8 cellular contexts compared by ENCODE assay signal in the genomic region with DNA sequence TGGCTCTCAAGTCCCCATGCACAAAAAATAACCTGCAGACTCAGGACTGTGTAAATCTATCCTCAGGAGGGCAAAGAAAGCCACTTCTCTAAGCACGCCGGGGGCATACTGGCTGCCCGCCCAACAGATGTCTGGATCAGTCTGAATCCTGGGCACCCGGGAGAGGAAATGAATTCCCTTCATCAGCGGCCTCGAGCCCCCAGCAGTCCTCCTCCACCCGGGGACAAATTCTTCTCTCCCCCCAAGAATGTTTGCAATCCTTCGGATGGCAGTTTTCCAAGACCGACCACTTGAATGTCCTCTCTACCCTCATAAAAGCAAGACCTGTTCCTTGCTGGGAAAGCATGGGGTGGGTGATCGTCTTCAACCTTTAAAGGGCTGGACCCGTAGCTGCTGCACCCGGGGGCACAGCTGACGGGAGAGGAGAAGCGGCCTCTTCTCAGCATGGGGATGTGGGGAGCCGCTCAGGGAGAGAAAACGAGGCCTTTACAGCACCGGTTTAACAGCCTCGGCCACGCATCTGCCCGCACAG. TPM values are rescaled to one million over a fixed set of nuclear protein-coding genes. Genes with fewer than 3 reads are reported as not detected.
DNase-seq lines count a peak whose midpoint lies in the region; ATAC-seq, FAIRE-seq and TF ChIP-seq lines count a peak whose summit lies in the region.

No MANE protein-coding gene starts in this region.

- H3K9me2 ChIP-seq in OCI-LY7 (ENCODE audit: insufficient read depth, low read length) = no peaks in the 10 kb centered on the region

- no peaks in the 10 kb centered on the region for H3K27me3 ChIP-seq in heart left ventricle

- H3K9me3 ChIP-seq in heart left ventricle (no peaks in the 10 kb centered on the region), OCI-LY7 (ENCODE audit: low read length) (no peaks in the 10 kb centered on the region)

- H2AFZ ChIP-seq in OCI-LY7 (ENCODE audit: low read length) = peak overlapping the region; percentile 53

- no peaks in the 10 kb centered on the region for H3K36me3 Mint-ChIP-seq in progenitor cell of endocrine pancreas (ENCODE audit: insufficient read depth)

- H3K27me3 Mint-ChIP-seq in progenitor cell of endocrine pancreas = peaks cover 56% of the 10 kb centered on the region

- H3K79me2 ChIP-seq in OCI-LY7 (ENCODE audit: insufficient read depth, low read depth, low read length) = no peaks in the 10 kb centered on the region

- TF ChIP-seq CTCF in heart left ventricle (IDR thresholded peaks at IDR 0.05) (no peak), OCI-LY7 (conservative IDR thresholded peaks at IDR 0.05; ENCODE audit: low read length) (no peak), epithelial cell of proximal tubule (conservative IDR thresholded peaks at IDR 0.05; ENCODE audit: low read depth, low read length) (no peak), progenitor cell of endocrine pancreas (IDR thresholded peaks at IDR 0.05; ENCODE audit: unreplicated experiment) (no peak), GM10266 (IDR thresholded peaks at IDR 0.05; ENCODE audit: control insufficient read depth, insufficient read depth, low read depth, missing control alignments) (no peak)

- TF ChIP-seq POLR2A in heart left ventricle (IDR thresholded peaks at IDR 0.05) = no peak

- DNase-seq in heart left ventricle (peak in 1 of 5 donors; percentile 23), left ventricle myocardium superior (no peak), OCI-LY7 (ENCODE audit: low spot score) (no peak), epithelial cell of proximal tubule (ENCODE audit: low read depth) (no peak), progenitor cell of endocrine pancreas (ENCODE audit: low spot score, unreplicated experiment) (no peak), GM10266 (ENCODE audit: extremely low spot score) (no peak), frontal cortex (ENCODE audit: low spot score in 2 of 2) (no peak)

- peak overlapping the region; percentile 93 for H3K4me2 ChIP-seq in OCI-LY7 (ENCODE audit: low read length)

- no TSS peak for BruUV-seq in OCI-LY7 (replicated peaks; lab: Mats Ljungman, UMichigan)

- peak overlapping the region; percentile 40 to 81 (median 64) for H3K4me3 ChIP-seq in heart left ventricle
- peak overlapping the region; percentile 71 for H3K4me3 ChIP-seq in OCI-LY7 (ENCODE audit: low read depth, low read length, poor library complexity, severe bottlenecking)
- H3K4me3 ChIP-seq in epithelial cell of proximal tubule (ENCODE audit: low read depth, low read length) = peak overlapping the region; percentile 73

- peaks cover 3% of the 10 kb centered on the region for H3K4me1 Mint-ChIP-seq in progenitor cell of endocrine pancreas (ENCODE audit: low read depth)

- H3K4me3 Mint-ChIP-seq in progenitor cell of endocrine pancreas (ENCODE audit: low read depth) = peak overlapping the region; percentile 72

- H3K4me1 ChIP-seq in heart left ventricle (peaks cover 0 to 33% (median 16%) of the 10 kb centered on the region in 12 donors), OCI-LY7 (ENCODE audit: insufficient read depth, low read length, poor library complexity, severe bottlenecking) (peaks cover 57% of the 10 kb centered on the region)

- WGBS in heart left ventricle, 4 donors = 8 to 16% (median 11%) methylated on average over 9 to 20 of the region's 20 CpGs

- CTCF ChIA-PET in OCI-LY7 (lab: Charles Lee; ENCODE audit: unreplicated experiment) = no interaction called here

- H3K27ac Mint-ChIP-seq in progenitor cell of endocrine pancreas = no peak overlapping the region

- no peaks in the 10 kb centered on the region for H3K9me3 Mint-ChIP-seq in progenitor cell of endocrine pancreas (ENCODE audit: low read depth)

- no peak for FAIRE-seq in frontal cortex (lab: Jason Lieb, UNC)

- intact Hi-C loops in heart left ventricle (cut with DNase I) (loop anchor here in 8 of 10 donors (2.0 to 10.0 kb wide), 7 partner anchors 50 to 180 kb away; partner anchors contain the start of genes DHRS7B (in 5 of the 8) and TMEM11 (in 1 of the 8)), left ventricle myocardium superior (cut with micrococcal nuclease) (loop anchor here (10.0 kb wide), 1 partner anchor 180 kb away; no protein-coding TSS in a partner anchor), OCI-LY7 (cut with micrococcal nuclease; ENCODE audit: unreplicated experiment) (loop anchor here (1.0 kb wide), 1 partner anchor 61 kb away; the partner anchor contains the start of gene TMEM11)

- POLR2A ChIA-PET in OCI-LY7 (lab: Charles Lee) = interaction anchor here (0.9 to 3.7 kb wide), 3 partner anchors 11 to 147 kb away, joined by 3 to 31 read pairs (median 4); no protein-coding TSS in a partner anchor

- ATAC-seq in heart left ventricle (peak in 1 of 4 donors; percentile 13), left ventricle myocardium superior (no peak), GM21367 (IDR thresholded peaks at IDR 0.05; ENCODE audit: unreplicated experiment) (no peak)

- no peaks in the 10 kb centered on the region for H4K20me1 ChIP-seq in OCI-LY7 (ENCODE audit: insufficient read depth, low read length)

- H3K27ac ChIP-seq in heart left ventricle = peak overlapping the region; percentile 14 to 87 (median 74)
- no peak overlapping the region for H3K27ac ChIP-seq in OCI-LY7 (ENCODE audit: low read depth, low read length, poor library complexity, severe bottlenecking)

- H3K36me3 ChIP-seq in heart left ventricle (no peaks in the 10 kb centered on the region), OCI-LY7 (ENCODE audit: insufficient read depth, low read length) (no peaks in the 10 kb centered on the region)

RNA-seq across cellular contexts. Expression of gene MAP2K3, which starts 9.4 kb away (rescaled TPM):
- 100 to 1,000 TPM in 1 of 9 donors, 10 to 100 TPM in 8; 29.4 to 170 (median 54.4) TPM for total RNA-seq in heart left ventricle
- 100 to 1,000 TPM in 1 of 2 donors, 10 to 100 TPM in 1; 29.6 to 156 TPM for polyA plus RNA-seq in heart left ventricle
- total RNA-seq in left ventricle myocardium superior = 38.6 TPM
- total RNA-seq in OCI-LY7 (2014; rRNA removed; shearing (Covaris generic)) = 13.6 and 27.8 TPM in 2 replicates
- total RNA-seq in OCI-LY7 (2022) = 70.3 and 71.5 TPM in 2 replicates
- total RNA-seq in epithelial cell of proximal tubule = 21.8 and 24.7 TPM in 2 replicates
- total RNA-seq in progenitor cell of endocrine pancreas = 24.7 and 26.2 TPM in 2 replicates
- total RNA-seq in frontal cortex = 2.0 TPM

RNA-seq across cellular contexts. Expression of gene NATD1, which starts 21.9 kb away (rescaled TPM):
- total RNA-seq in heart left ventricle (10 to 100 TPM; 12.8 to 38.4 (median 19.8) TPM), left ventricle myocardium superior (22.1 TPM), OCI-LY7 (2022) (6.0 and 6.8 TPM in 2 replicates), epithelial cell of proximal tubule (2.1 and 6.4 TPM in 2 replicates), progenitor cell of endocrine pancreas (13.5 TPM in 2 replicates), frontal cortex (1.6 TPM)
- 1 to 10 TPM; 8.0 to 8.4 TPM for polyA plus RNA-seq in heart left ventricle
- total RNA-seq in OCI-LY7 (2014; rRNA removed; shearing (Covaris generic)) = 0.41 and 0.85 TPM in 2 replicates
